In genomic region chr19:5123646-5124045, GRCh38 we compare ENCODE assay signal across 12 cellular contexts.
"Had no signal": no experiment of that assay in that cellular context is flagged by ENCODE, and none has a peak within 500 bp of the region (broad histone marks: within the 10 kb centered on the region; RNA-seq: fewer than 3 reads in every experiment).

No MANE protein-coding gene starts in this region.

- H3K9me3 Mint-ChIP-seq: activated CD4-positive, alpha-beta T cell treated with anti-CD3 and anti-CD28 coated beads, Interleukin-2, amount 10 ng/mL, durations not matched to agents 24 days and 14 days; activated naive CD4-positive, alpha-beta T cell treated with anti-CD3 and anti-CD28 coated beads, Interleukin-2, amount 50 U/mL, for 24 hours; natural killer cell treated with Interleukin-12 subunit alpha and Interleukin-12 subunit beta and Interleukin-15 and Interleukin-18, amount 100 ng/mL, for 72 hours; stimulated activated naive CD8-positive, alpha-beta T cell treated with anti-CD3 and anti-CD28 coated beads, Interleukin-15, Interleukin-2, amounts not matched to agents 100 ng/mL and 50 ng/mL, for 24 hours had no signal

- H3K4me3 ChIP-seq: mucosa of descending colon had no signal

- DNase-seq: activated CD4-positive, alpha-beta T cell treated with anti-CD3 and anti-CD28 coated beads, Interleukin-2, amount 10 ng/mL, durations not matched to agents 24 days and 14 days; amygdala; dermis blood vessel endothelial cell; erythroblast; hypothalamus; left colon; mucosa of descending colon; stimulated activated CD4-positive, alpha-beta T cell treated with anti-CD3 and anti-CD28 coated beads, Interleukin-12 subunit alpha, Interleukin-12 subunit beta, amount 100 ng/mL, for 4 hours; WERI-Rb-1 had no signal

- ATAC-seq: left colon; mucosa of descending colon; natural killer cell treated with Interleukin-12 subunit alpha and Interleukin-12 subunit beta and Interleukin-15 and Interleukin-18, amount 100 ng/mL, for 72 hours had no signal

- H3K27me3 Mint-ChIP-seq: activated CD4-positive, alpha-beta T cell treated with anti-CD3 and anti-CD28 coated beads, Interleukin-2, amount 10 ng/mL, durations not matched to agents 24 days and 14 days; activated naive CD4-positive, alpha-beta T cell treated with anti-CD3 and anti-CD28 coated beads, Interleukin-2, amount 50 U/mL, for 24 hours; natural killer cell treated with Interleukin-12 subunit alpha and Interleukin-12 subunit beta and Interleukin-15 and Interleukin-18, amount 100 ng/mL, for 72 hours; stimulated activated naive CD8-positive, alpha-beta T cell treated with anti-CD3 and anti-CD28 coated beads, Interleukin-15, Interleukin-2, amounts not matched to agents 100 ng/mL and 50 ng/mL, for 24 hours had no signal

- H3K27ac ChIP-seq: WERI-Rb-1 had no signal

- H3K4me3 Mint-ChIP-seq: activated CD4-positive, alpha-beta T cell treated with anti-CD3 and anti-CD28 coated beads, Interleukin-2, amount 10 ng/mL, durations not matched to agents 24 days and 14 days; activated naive CD4-positive, alpha-beta T cell treated with anti-CD3 and anti-CD28 coated beads, Interleukin-2, amount 50 U/mL, for 24 hours; natural killer cell treated with Interleukin-12 subunit alpha and Interleukin-12 subunit beta and Interleukin-15 and Interleukin-18, amount 100 ng/mL, for 72 hours; stimulated activated naive CD8-positive, alpha-beta T cell treated with anti-CD3 and anti-CD28 coated beads, Interleukin-15, Interleukin-2, amounts not matched to agents 100 ng/mL and 50 ng/mL, for 24 hours had no signal

- H3K27ac Mint-ChIP-seq: activated CD4-positive, alpha-beta T cell treated with anti-CD3 and anti-CD28 coated beads, Interleukin-2, amount 10 ng/mL, durations not matched to agents 24 days and 14 days; activated naive CD4-positive, alpha-beta T cell treated with anti-CD3 and anti-CD28 coated beads, Interleukin-2, amount 50 U/mL, for 24 hours; natural killer cell treated with Interleukin-12 subunit alpha and Interleukin-12 subunit beta and Interleukin-15 and Interleukin-18, amount 100 ng/mL, for 72 hours; stimulated activated naive CD8-positive, alpha-beta T cell treated with anti-CD3 and anti-CD28 coated beads, Interleukin-15, Interleukin-2, amounts not matched to agents 100 ng/mL and 50 ng/mL, for 24 hours had no signal

- H3K9me3 ChIP-seq: mucosa of descending colon had no signal
